Comparison of ENCODE assay signal across 17 cellular contexts in genomic region chr7:36977878-36978277, GRCh38.
"Had no signal": no experiment of that assay in that cellular context is flagged by ENCODE, and none has a peak within 500 bp of the region (broad histone marks: within the 10 kb centered on the region; RNA-seq: fewer than 3 reads in every experiment).

No MANE protein-coding gene starts in this region.

- H3K27me3 Mint-ChIP-seq: memory B cell, type B pancreatic cell had no signal

- H3K4me1 ChIP-seq: suprapubic skin had no signal

- DNase-seq: dorsolateral prefrontal cortex; effector CD8-positive, alpha-beta T cell; heart left ventricle; hippocampal formation; left lung; lower lobe of right lung; right cardiac atrium; stimulated activated CD4-positive, alpha-beta T cell treated with anti-CD3 and anti-CD28 coated beads, Interleukin-2, amount 100 ng/mL, for 48 hours; stimulated activated naive CD8-positive, alpha-beta T cell treated with anti-CD3 and anti-CD28 coated beads, Interleukin-15, Interleukin-2, amounts not matched to agents 100 U/mL and 50 U/mL, for 24 hours; thyroid gland had no signal

- H3K27me3 ChIP-seq: dorsolateral prefrontal cortex, heart left ventricle, left lung, suprapubic skin, thyroid gland had no signal

- H3K9me3 Mint-ChIP-seq: memory B cell, mesothelial cell of epicardium had no signal

- H3K4me3 Mint-ChIP-seq: memory B cell, mesothelial cell of epicardium, type B pancreatic cell had no signal

- H3K36me3 Mint-ChIP-seq: mesothelial cell of epicardium had no signal

- H3K27ac Mint-ChIP-seq: mesothelial cell of epicardium, type B pancreatic cell had no signal

- H3K9me3 ChIP-seq: heart left ventricle, left lung, lower lobe of right lung, suprapubic skin, thyroid gland had no signal

- ATAC-seq: esophagus mucosa; heart left ventricle; left lung; lower lobe of right lung; right cardiac atrium; stimulated activated naive CD8-positive, alpha-beta T cell treated with anti-CD3 and anti-CD28 coated beads, Interleukin-15, Interleukin-2, amounts not matched to agents 100 U/mL and 50 U/mL, for 24 hours had no signal

- H3K27ac ChIP-seq: coronary artery, dorsolateral prefrontal cortex, heart left ventricle, left lung, lower lobe of right lung, suprapubic skin, thyroid gland had no signal

- H3K4me3 ChIP-seq: coronary artery, dorsolateral prefrontal cortex, heart left ventricle, left lung, lower lobe of right lung, smooth muscle cell, suprapubic skin, thyroid gland had no signal

- H3K36me3 ChIP-seq: left lung, lower lobe of right lung, thyroid gland had no signal
